ENCODE assay signal across 19 cellular contexts in genomic region chrX:154990496-154990895, GRCh38. TPM values are rescaled to one million over a fixed set of nuclear protein-coding genes. Genes with fewer than 3 reads are reported as not detected.
DNase-seq lines count a peak whose midpoint lies in the region; ATAC-seq, FAIRE-seq and TF ChIP-seq lines count a peak whose summit lies in the region.
"Had no signal": no experiment of that assay in that cellular context is flagged by ENCODE, and none has a peak within 500 bp of the region (broad histone marks: within the 10 kb centered on the region; RNA-seq: fewer than 3 reads in every experiment).

No MANE protein-coding gene starts in this region.

- H3K4me1 ChIP-seq in GM12878 (ENCODE audit: control insufficient read depth, insufficient read depth, low read length) (peaks cover 2% of the 10 kb centered on the region; the same call in 1 of the 2 replicates), right cardiac atrium (ENCODE audit: control insufficient read depth, insufficient read depth, low read length) (no peaks in the 10 kb centered on the region), prostate gland (replicated peaks) (no peaks in the 10 kb centered on the region)
- H3K4me1 ChIP-seq: BLaER1, breast epithelium, left lung, SJCRH30, spleen had no signal

- no peaks in the 10 kb centered on the region for H3K27me3 Mint-ChIP-seq in CD4-positive, alpha-beta T cell

- H2AFZ ChIP-seq in GM12878 (ENCODE audit: control insufficient read depth, low read depth, low read length) = no peak overlapping the region

- H3K4me3 ChIP-seq in GM12878 (no peak overlapping the region), right cardiac atrium (ENCODE audit: low read length) (no peak overlapping the region), prostate gland (no peak overlapping the region)
- H3K4me3 ChIP-seq: BLaER1, breast epithelium, left lung, SJCRH30, spleen had no signal

- no peak overlapping the region for H3K4me3 Mint-ChIP-seq in CD4-positive, alpha-beta T cell
- H3K4me3 Mint-ChIP-seq: activated CD4-positive, alpha-beta T cell treated with anti-CD3 and anti-CD28 coated beads, Interleukin-2, amount 10 ng/mL, durations not matched to agents 24 days and 14 days had no signal

- RAD21 ChIA-PET in GM12878 (lab: Charles Lee; ENCODE audit: unreplicated experiment) = interaction anchor here (1.3 to 1.4 kb wide), 3 partner anchors 36 to 67 kb away, joined by 5 to 12 read pairs (median 7); partner anchors contain the start of gene FUNDC2

- no peaks in the 10 kb centered on the region for H3K27me3 ChIP-seq in GM12878 (replicated peaks in 1 of 2; ENCODE audit: control insufficient read depth in 2 of 2, insufficient read depth in 2 of 2, low read length in 1 of 2)
- H3K27me3 ChIP-seq in right cardiac atrium (ENCODE audit: control insufficient read depth, insufficient read depth) = no peaks in the 10 kb centered on the region
- H3K27me3 ChIP-seq in prostate gland (replicated peaks; ENCODE audit: insufficient read depth) = no peaks in the 10 kb centered on the region
- no peaks in the 10 kb centered on the region for H3K27me3 ChIP-seq in CD4-positive, alpha-beta T cell (ENCODE audit: control insufficient read depth, insufficient read depth, low read length)
- H3K27me3 ChIP-seq: breast epithelium, left lung, SJCRH30, spleen had no signal

- BruUV-seq in GM12878 (replicated peaks; lab: Mats Ljungman, UMichigan) = no TSS peak

- POLR2A ChIA-PET in GM12878 (lab: Charles Lee) = interaction anchor here (3.9 kb wide), 1 partner anchor 37 kb away, joined by 32 read pairs; the partner anchor contains the start of gene FUNDC2
- POLR2A ChIA-PET in CD4-positive, alpha-beta T cell (lab: Charles Lee) = interaction anchor here (1.3 kb wide), 1 partner anchor 36 kb away, joined by 4 read pairs; the partner anchor contains the start of gene FUNDC2

- intact Hi-C loops in GM12878 (cut with micrococcal nuclease; ENCODE audit: unreplicated experiment) = loop anchor here (1.0 kb wide), 1 partner anchor 67 kb away; no protein-coding TSS in a partner anchor
- intact Hi-C loops in right cardiac atrium (cut with DNase I) = no loop called here
- intact Hi-C loops in prostate gland (cut with DNase I) = no loop called here
- intact Hi-C loops in CD4-positive, alpha-beta T cell (cut with DNase I, micrococcal nuclease) = no loop called here

- TF ChIP-seq RAD21 in GM12878 (IDR thresholded peaks at IDR 0.05; ENCODE audit: insufficient read depth, low read depth, low read length) = no peak

- TF ChIP-seq EP300 in GM12878 (IDR thresholded peaks at IDR 0.05; ENCODE audit: borderline replicate concordance in 1 of 2, control insufficient read depth in 1 of 2, low read depth in 2 of 2, low read length in 2 of 2) = no peak; a peak in 1 of 4 replicates

- H3K36me3 ChIP-seq in GM12878 (ENCODE audit: control insufficient read depth in 2 of 2, insufficient read depth in 2 of 2, low read length in 1 of 2) (no peaks in the 10 kb centered on the region), prostate gland (no peaks in the 10 kb centered on the region)
- H3K36me3 ChIP-seq: BLaER1, breast epithelium, left lung, SJCRH30, spleen had no signal

- H3K27ac ChIP-seq in GM12878 (ENCODE audit: control insufficient read depth, insufficient read depth) = peak overlapping the region; percentile 70
- H3K27ac ChIP-seq in right cardiac atrium (ENCODE audit: low read length) = no peak overlapping the region
- H3K27ac ChIP-seq in prostate gland = no peak overlapping the region
- no peak overlapping the region for H3K27ac ChIP-seq in CD4-positive, alpha-beta T cell (ENCODE audit: low read depth, low read length)
- H3K27ac ChIP-seq: BLaER1, breast epithelium, left lung, SJCRH30, spleen had no signal

- CTCF ChIA-PET in GM12878 (lab: Yijun Ruan, JAX) = interaction anchor here (0.7 to 1.7 kb wide), 6 partner anchors 9 to 68 kb away, joined by 3 to 6 read pairs (median 4); no protein-coding TSS in a partner anchor
- CTCF ChIA-PET in CD4-positive, alpha-beta T cell (lab: Charles Lee) = no interaction called here

- H3K4me2 ChIP-seq in GM12878 (ENCODE audit: control insufficient read depth, insufficient read depth) = peak overlapping the region; percentile 1; the same call in 1 of the 2 replicates
- H3K4me2 ChIP-seq: BLaER1 had no signal

- H3K79me2 ChIP-seq in GM12878 (ENCODE audit: control insufficient read depth, insufficient read depth, low read length) = no peaks in the 10 kb centered on the region

- H3K27ac Mint-ChIP-seq in CD4-positive, alpha-beta T cell = no peak overlapping the region
- H3K27ac Mint-ChIP-seq: activated CD4-positive, alpha-beta T cell treated with anti-CD3 and anti-CD28 coated beads, Interleukin-2, amount 10 ng/mL, durations not matched to agents 24 days and 14 days had no signal

- WGBS in GM12878 (ENCODE audit: insufficient coverage, insufficient replicate concordance, low lambda C conversion rate, missing lambda C conversion rate) = 7% methylated on average over 3 of the region's 3 CpGs
- 91% methylated on average over 3 of the region's 3 CpGs for WGBS in right cardiac atrium
- whole genome bisulfite sequencing in prostate gland = 68% methylated on average over 3 of the region's 3 CpGs

- DNase-seq in GM12878 (ENCODE audit: low read depth, low spot score) (peak; percentile 66), right cardiac atrium (no peak), prostate gland (ENCODE audit: low spot score) (no peak)
- DNase-seq in CD4-positive, alpha-beta T cell = no peak
- DNase-seq: activated CD4-positive, alpha-beta T cell treated with anti-CD3 and anti-CD28 coated beads, Interleukin-2, amount 10 ng/mL, durations not matched to agents 24 days and 14 days; activated effector memory CD4-positive, alpha-beta T cell treated with Interleukin-2 at 50 U/mL for 16 hours; DMS79; effector memory CD4-positive, alpha-beta T cell; IMR-90; left lung; NCI-H1048; NCI-H226; SJCRH30; spleen had no signal

- no peaks in the 10 kb centered on the region for H4K20me1 ChIP-seq in GM12878 (ENCODE audit: control insufficient read depth, insufficient read depth)
- H4K20me1 ChIP-seq: BLaER1 had no signal

- in situ Hi-C loops in GM12878 (cut with MboI) = loop anchor here (5.0 kb wide), 1 partner anchor 37 kb away; the partner anchor contains the start of gene FUNDC2

- H3K9me3 ChIP-seq in GM12878 (replicated peaks; ENCODE audit: control insufficient read depth, insufficient read depth, low read length) = no peaks in the 10 kb centered on the region
- no peaks in the 10 kb centered on the region for H3K9me3 ChIP-seq in right cardiac atrium (ENCODE audit: control insufficient read depth, low read length)
- no peaks in the 10 kb centered on the region for H3K9me3 ChIP-seq in prostate gland
- H3K9me3 ChIP-seq in CD4-positive, alpha-beta T cell (ENCODE audit: control insufficient read depth, low read length) = no peaks in the 10 kb centered on the region
- H3K9me3 ChIP-seq: BLaER1, breast epithelium, left lung, SJCRH30, spleen had no signal

- H3K9me3 Mint-ChIP-seq in CD4-positive, alpha-beta T cell = no peaks in the 10 kb centered on the region
- H3K9me3 Mint-ChIP-seq: activated CD4-positive, alpha-beta T cell treated with anti-CD3 and anti-CD28 coated beads, Interleukin-2, amount 10 ng/mL, durations not matched to agents 24 days and 14 days had no signal

- no peak for FAIRE-seq in GM12878 (lab: Jason Lieb, UNC)

- no peaks in the 10 kb centered on the region for H3K36me3 Mint-ChIP-seq in CD4-positive, alpha-beta T cell (ENCODE audit: low read depth)

- H3K9ac ChIP-seq in GM12878 (ENCODE audit: control insufficient read depth, insufficient read depth, low read length) = no peak overlapping the region
- H3K9ac ChIP-seq: BLaER1 had no signal

- TF ChIP-seq POLR2A in GM18505 (IDR thresholded peaks at IDR 0.05; ENCODE audit: borderline replicate concordance, extremely low read depth, insufficient read depth, insufficient read length) (no peak), GM12878 (IDR thresholded peaks at IDR 0.05; ENCODE audit: low read depth, low read length) (no peak), prostate gland (IDR thresholded peaks at IDR 0.05) (no peak)

- TF ChIP-seq CTCF in GM12878 (IDR thresholded peaks at IDR 0.05 in 2 of 3, conservative IDR thresholded peaks at IDR 0.05 in 1 of 3; ENCODE audit: control insufficient read depth in 2 of 3, extremely low read depth in 1 of 3, insufficient read depth in 1 of 3, low read depth in 3 of 3, low read length in 3 of 3) = no peak
- TF ChIP-seq CTCF in prostate gland (IDR thresholded peaks at IDR 0.05) = no peak
- no peak for TF ChIP-seq CTCF in CD4-positive, alpha-beta T cell (IDR thresholded peaks at IDR 0.05)

- ATAC-seq in GM18505 (IDR thresholded peaks at IDR 0.05; ENCODE audit: unreplicated experiment) (peak; percentile 50), GM19351 (IDR thresholded peaks at IDR 0.05; ENCODE audit: unreplicated experiment) (peak; percentile 68), HG02870 (IDR thresholded peaks at IDR 0.05; ENCODE audit: unreplicated experiment) (peak; percentile 54), GM12878 (peak; percentile 87), right cardiac atrium (no peak)
- no peak for ATAC-seq in CD4-positive, alpha-beta T cell (ENCODE audit: poor library complexity)
- ATAC-seq: left lung had no signal

- SMC1A ChIA-PET in GM12878 (lab: Charles Lee; ENCODE audit: uncharacterized antibody, unreplicated experiment) = interaction anchor here (1.1 to 12.7 kb wide), 3 partner anchors 9 to 67 kb away, joined by 4 to 145 read pairs (median 21); partner anchors contain the start of gene FUNDC2

- no peaks in the 10 kb centered on the region for H3K4me1 Mint-ChIP-seq in CD4-positive, alpha-beta T cell (ENCODE audit: low read depth)

RNA-seq across cellular contexts. Expression of gene F8, which starts 32.0 kb away (rescaled TPM):
- total RNA-seq in GM12878 (2013; cell fraction: nucleolus; rRNA removed) = 5.2 and 5.9 TPM in 2 replicates
- total RNA-seq in GM12878 (2014; rRNA removed) = 5.1 and 5.3 TPM in 2 replicates
- total RNA-seq in GM12878 (2014; rRNA removed; fragmentation: Illumina TruSeq; extraction: Trizol) = 3.8 and 4.8 TPM in 2 replicates
- total RNA-seq in GM12878 (2021) = 4.5 and 5.0 TPM in 2 replicates
- polyA plus RNA-seq in GM12878 (2011; ENCODE audit: low read depth) = 2.8 TPM
- 8.1 and 11.9 TPM in 2 replicates for polyA plus RNA-seq in GM12878 (2011; rRNA removed)
- 5.7 and 6.6 TPM in 2 replicates for polyA plus RNA-seq in GM12878 (2011; cell fraction: cytosol; rRNA removed)
- 2.8 and 4.1 TPM in 2 replicates for polyA plus RNA-seq in GM12878 (2011; cell fraction: nucleus; rRNA removed)
- polyA plus RNA-seq in GM12878 (2012) = 3.9 and 5.7 TPM in 2 replicates
- polyA plus RNA-seq in GM12878 (2014; fragmentation: Illumina TruSeq; extraction: Trizol) = 6.4 and 7.4 TPM in 2 replicates
- polyA plus RNA-seq in GM12878 (2014; fragmentation: Nextera tagmentation; extraction: Ambion mirVana) = 1 to 10 TPM; 3.0 to 3.7 TPM
- polyA plus RNA-seq in GM12878 (2014; rRNA removed) = 4.1 and 4.9 TPM in 2 replicates
- polyA plus RNA-seq in GM12878 (2016; fragmentation: Nextera tagmentation; extraction: Ambion mirVana) = 1 to 10 TPM; 6.1 to 7.1 TPM
- polyA minus RNA-seq in GM12878 (2011; rRNA and poly(A)+ RNA removed) = 6.6 and 7.1 TPM in 2 replicates
- 1.3 and 1.8 TPM in 2 replicates for polyA minus RNA-seq in GM12878 (2011; cell fraction: cytosol; rRNA and poly(A)+ RNA removed)
- 2.4 and 2.5 TPM in 2 replicates for polyA minus RNA-seq in GM12878 (2011; cell fraction: nucleus; rRNA and poly(A)+ RNA removed)
- total RNA-seq in right cardiac atrium = 10 to 100 TPM; 34.7 to 98.8 (median 56.3) TPM
- polyA plus RNA-seq in right cardiac atrium = 72.9 TPM
- total RNA-seq in prostate gland = 10 to 100 TPM; 13.2 to 39.1 TPM
- under 1 TPM; 0.66 to 0.67 TPM for total RNA-seq in CD4-positive, alpha-beta T cell

RNA-seq across cellular contexts. Expression of gene FUNDC2, which starts 36.1 kb away (rescaled TPM):
- 18.8 and 21.1 TPM in 2 replicates for total RNA-seq in GM12878 (2013; cell fraction: nucleolus; rRNA removed)
- 70.5 and 89.0 TPM in 2 replicates for total RNA-seq in GM12878 (2014; rRNA removed)
- 116 and 118 TPM in 2 replicates for total RNA-seq in GM12878 (2014; rRNA removed; fragmentation: Illumina TruSeq; extraction: Trizol)
- 105 and 106 TPM in 2 replicates for total RNA-seq in GM12878 (2021)
- 60.2 TPM for polyA plus RNA-seq in GM12878 (2011; ENCODE audit: low read depth)
- polyA plus RNA-seq in GM12878 (2011; rRNA removed) = 353 and 397 TPM in 2 replicates
- 234 and 319 TPM in 2 replicates for polyA plus RNA-seq in GM12878 (2011; cell fraction: cytosol; rRNA removed)
- 98.3 and 154 TPM in 2 replicates for polyA plus RNA-seq in GM12878 (2011; cell fraction: nucleus; rRNA removed)
- polyA plus RNA-seq in GM12878 (2012) = 68.1 and 85.7 TPM in 2 replicates
- 175 and 235 TPM in 2 replicates for polyA plus RNA-seq in GM12878 (2014; fragmentation: Illumina TruSeq; extraction: Trizol)
- polyA plus RNA-seq in GM12878 (2014; fragmentation: Nextera tagmentation; extraction: Ambion mirVana) = 100 to 1,000 TPM; 232 to 285 TPM
- polyA plus RNA-seq in GM12878 (2014; rRNA removed) = 114 and 115 TPM in 2 replicates
- polyA plus RNA-seq in GM12878 (2016; fragmentation: Nextera tagmentation; extraction: Ambion mirVana) = 100 to 1,000 TPM; 165 to 166 TPM
- polyA minus RNA-seq in GM12878 (2011; rRNA and poly(A)+ RNA removed) = 93.4 and 98.9 TPM in 2 replicates
- 14.0 and 20.4 TPM in 2 replicates for polyA minus RNA-seq in GM12878 (2011; cell fraction: cytosol; rRNA and poly(A)+ RNA removed)
- 19.3 and 23.0 TPM in 2 replicates for polyA minus RNA-seq in GM12878 (2011; cell fraction: nucleus; rRNA and poly(A)+ RNA removed)
- 100 to 1,000 TPM; 262 to 345 (median 281) TPM for total RNA-seq in right cardiac atrium
- polyA plus RNA-seq in right cardiac atrium = 384 TPM
- 10 to 100 TPM; 47.0 to 72.7 TPM for total RNA-seq in prostate gland
- 10 to 100 TPM; 37.2 to 37.4 TPM for total RNA-seq in CD4-positive, alpha-beta T cell

Comparison
In these comparisons a context has a peak if more than half of its experiments do, and no peak if none do; other contexts are left out.
1. ATAC-seq: peak in GM18505 (single experiment), GM19351 (single experiment), HG02870 (single experiment) and GM12878 (single experiment); none in right cardiac atrium (0 of 2) and CD4-positive, alpha-beta T cell (single experiment).